In the genomic region with DNA sequence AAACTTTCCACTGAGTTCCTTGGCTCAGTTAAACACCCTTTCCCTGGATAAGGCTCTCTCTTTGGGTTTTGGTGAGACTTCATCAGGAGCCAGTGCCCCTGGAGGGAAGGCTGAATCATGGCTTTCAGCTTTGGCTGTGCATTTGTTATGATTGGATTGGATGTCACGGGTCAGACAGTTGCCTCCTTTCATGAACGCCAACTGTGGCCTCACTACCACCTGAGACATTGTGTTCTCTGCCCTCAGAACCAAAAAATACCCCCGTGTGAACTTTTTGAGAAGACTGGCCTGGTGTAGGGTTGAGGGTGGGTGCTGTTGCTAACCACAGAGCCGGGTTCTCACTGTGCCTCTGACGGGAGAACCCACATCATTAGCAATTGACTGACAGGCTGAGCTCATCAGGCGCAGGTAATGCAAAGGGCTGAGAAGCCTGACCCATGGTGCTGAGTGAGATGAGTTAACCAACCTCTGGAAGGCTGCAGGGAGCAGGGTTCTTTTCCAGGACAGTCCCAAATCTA, we compare ENCODE assay signal across 10 cellular contexts.
A peak's percentile ranks its signal among the peaks of the same experiment; 100 is the strongest.
DNase-seq lines count a peak whose midpoint lies in the region; ATAC-seq and TF ChIP-seq lines count a peak whose summit lies in the region.
"Had no signal": no experiment of that assay in that cellular context is flagged by ENCODE, and none has a peak within 500 bp of the region (broad histone marks: within the 10 kb centered on the region; RNA-seq: fewer than 3 reads in every experiment).

No MANE protein-coding gene starts in this region.

- peaks cover 6% of the 10 kb centered on the region for H3K36me3 Mint-ChIP-seq in central memory CD8-positive, alpha-beta T cell (ENCODE audit: insufficient read depth)

- 83% methylated on average over 6 of the region's 6 CpGs for WGBS in prostate gland

- H3K9me3 Mint-ChIP-seq in central memory CD8-positive, alpha-beta T cell: no peaks in the 10 kb centered on the region

- H3K27ac Mint-ChIP-seq in central memory CD8-positive, alpha-beta T cell (ENCODE audit: low read depth): peak overlapping the region; percentile 80
- H3K27ac Mint-ChIP-seq: memory B cell had no signal

- H3K27me3 ChIP-seq in prostate gland (replicated peaks; ENCODE audit: insufficient read depth): no peaks in the 10 kb centered on the region

- intact Hi-C loops in prostate gland (cut with DNase I): no loop called here

- no peaks in the 10 kb centered on the region for H3K4me1 ChIP-seq in prostate gland (replicated peaks)

- H3K36me3 ChIP-seq in prostate gland: no peaks in the 10 kb centered on the region

- H3K4me1 Mint-ChIP-seq in central memory CD8-positive, alpha-beta T cell: peaks cover 19% of the 10 kb centered on the region
- H3K4me1 Mint-ChIP-seq: memory B cell had no signal

- no peak overlapping the region for H3K27ac ChIP-seq in prostate gland

- no peak for TF ChIP-seq POLR2A in prostate gland (IDR thresholded peaks at IDR 0.05)

- no peak for TF ChIP-seq CTCF in prostate gland (IDR thresholded peaks at IDR 0.05)

- H3K9me3 ChIP-seq in prostate gland: no peaks in the 10 kb centered on the region

- peak; percentile 99 for DNase-seq in LHCN-M2 (ENCODE audit: low read depth)
- peak in 1 of 2 donors; percentile 14 for DNase-seq in central memory CD8-positive, alpha-beta T cell (ENCODE audit: low spot score in 2 of 2)
- DNase-seq in stimulated activated naive CD8-positive, alpha-beta T cell treated with anti-CD3 and anti-CD28 coated beads, Interleukin-15, Interleukin-2, amounts not matched to agents 100 U/mL and 50 U/mL, for 24 hours: peak; percentile 25
- no peak for DNase-seq in prostate gland (ENCODE audit: low spot score)
- no peak for DNase-seq in stimulated activated CD4-positive, alpha-beta T cell treated with anti-CD3 and anti-CD28 coated beads, Interleukin-15, amount 100 ng/mL, for 24 hours
- no peak for DNase-seq in NCI-H226
- DNase-seq: GDM1 had no signal

- no peak overlapping the region for H3K4me3 Mint-ChIP-seq in central memory CD8-positive, alpha-beta T cell
- H3K4me3 Mint-ChIP-seq: memory B cell had no signal

- H3K4me3 ChIP-seq in prostate gland: no peak overlapping the region

- no peaks in the 10 kb centered on the region for H3K27me3 Mint-ChIP-seq in central memory CD8-positive, alpha-beta T cell
- H3K27me3 Mint-ChIP-seq: memory B cell had no signal

- peak; percentile 70 for ATAC-seq in GM21786 (IDR thresholded peaks at IDR 0.05; ENCODE audit: unreplicated experiment)
- peak; percentile 86 for ATAC-seq in central memory CD8-positive, alpha-beta T cell (replicated peaks; ENCODE audit: extremely low read depth, poor library complexity, severe bottlenecking)
- peak; percentile 63 for ATAC-seq in stimulated activated naive CD8-positive, alpha-beta T cell treated with anti-CD3 and anti-CD28 coated beads, Interleukin-15, Interleukin-2, amounts not matched to agents 100 U/mL and 50 U/mL, for 24 hours
- ATAC-seq: Panc1 had no signal

Comparison
In these comparisons a context has a peak if more than half of its experiments do, and no peak if none do; other contexts are left out.
1. DNase-seq: peak in LHCN-M2 (single experiment) and stimulated activated naive CD8-positive, alpha-beta T cell treated with anti-CD3 and anti-CD28 coated beads, Interleukin-15, Interleukin-2, amounts not matched to agents 100 U/mL and 50 U/mL, for 24 hours (single experiment); none in prostate gland (single experiment), stimulated activated CD4-positive, alpha-beta T cell treated with anti-CD3 and anti-CD28 coated beads, Interleukin-15, amount 100 ng/mL, for 24 hours (single experiment) and NCI-H226 (single experiment).
2. Peak in every context shown above with its lines, with median percentiles within 50 percentile points of each other: ATAC-seq.